19 cellular contexts compared by ENCODE assay signal in genomic region chr6:7544597-7544996, GRCh38. TPM values are rescaled to one million over a fixed set of nuclear protein-coding genes. Genes with fewer than 3 reads are reported as not detected.
A peak's percentile ranks its signal among the peaks of the same experiment; 100 is the strongest.
DNase-seq lines count a peak whose midpoint lies in the region; ATAC-seq and TF ChIP-seq lines count a peak whose summit lies in the region.
"Had no signal": no experiment of that assay in that cellular context is flagged by ENCODE, and none has a peak within 500 bp of the region (broad histone marks: within the 10 kb centered on the region; RNA-seq: fewer than 3 reads in every experiment).

No MANE protein-coding gene starts in this region.

- no peaks in the 10 kb centered on the region for H3K9me3 Mint-ChIP-seq in GM23338
- H3K9me3 Mint-ChIP-seq: activated T-helper 17 cell treated with anti-CD3 and anti-CD28 coated beads, Interleukin-2, amount 50 U/mL, for 72 hours had no signal

- H3K36me3 Mint-ChIP-seq in GM23338 (ENCODE audit: low read depth): peaks cover 3% of the 10 kb centered on the region

- H3K4me3 ChIP-seq in GM23338 (peak overlapping the region; percentile 83; the same call in 1 of the 2 replicates), SK-N-MC (peak overlapping the region; percentile 90), esophagus (ENCODE audit: low read depth in 1 of 2, low read length in 2 of 2) (peak overlapping the region; percentile 18 to 73), osteoblast (ENCODE audit: insufficient read depth, low read length) (no peak overlapping the region)
- H3K4me3 ChIP-seq: BLaER1, coronary artery, lower lobe of right lung had no signal

- H3K79me2 ChIP-seq in GM23338 (replicated peaks; ENCODE audit: insufficient read depth): peaks cover 24% of the 10 kb centered on the region
- peaks cover 59% of the 10 kb centered on the region for H3K79me2 ChIP-seq in osteoblast (ENCODE audit: insufficient read depth, low read length)

- H3K27me3 ChIP-seq in GM23338 (ENCODE audit: insufficient read depth) (peaks cover 37% of the 10 kb centered on the region), esophagus (ENCODE audit: control insufficient read depth in 1 of 2, insufficient read depth in 2 of 2, low read length in 2 of 2) (peaks cover 0 to 5% of the 10 kb centered on the region in 2 donors), osteoblast (ENCODE audit: insufficient read depth, low read length) (no peaks in the 10 kb centered on the region)

- H3K27ac ChIP-seq in GM23338 (ENCODE audit: low read depth) (no peak overlapping the region), SK-N-MC (no peak overlapping the region), esophagus (ENCODE audit: low read depth in 2 of 2, low read length in 1 of 2) (peak overlapping the region in 1 of 2 donors; percentile 31), osteoblast (ENCODE audit: low read depth, low read length) (no peak overlapping the region)
- H3K27ac ChIP-seq: BLaER1, coronary artery, lower lobe of right lung, neutrophil had no signal

- H2AFZ ChIP-seq in GM23338 (no peak overlapping the region), osteoblast (ENCODE audit: low read length) (no peak overlapping the region)

- H3K27ac Mint-ChIP-seq in GM23338: no peak overlapping the region
- H3K27ac Mint-ChIP-seq: activated CD8-positive, alpha-beta T cell treated with anti-CD3 and anti-CD28 coated beads, Interleukin-2, amount 10 ng/mL, durations not matched to agents 7 days and 5 days; activated T-helper 17 cell treated with anti-CD3 and anti-CD28 coated beads, Interleukin-2, amount 50 U/mL, for 72 hours had no signal

- H3K4me1 Mint-ChIP-seq in GM23338: peaks cover 51% of the 10 kb centered on the region
- H3K4me1 Mint-ChIP-seq: activated T-helper 17 cell treated with anti-CD3 and anti-CD28 coated beads, Interleukin-2, amount 50 U/mL, for 72 hours had no signal

- no peak for DNase-seq in GM23338 (ENCODE audit: low spot score)
- DNase-seq in SK-N-MC (ENCODE audit: low read depth, low spot score): no peak
- peak; percentile 74 for DNase-seq in osteoblast (ENCODE audit: insufficient read length, low spot score, missing footprints)
- DNase-seq in posterior vena cava (ENCODE audit: low spot score): no peak
- no peak for DNase-seq in 8988T
- no peak for DNase-seq in DMS153 (lab: John Stamatoyannopoulos, UW)
- DNase-seq: activated CD8-positive, alpha-beta T cell treated with anti-CD3 and anti-CD28 coated beads, Interleukin-2, amount 10 ng/mL, durations not matched to agents 7 days and 5 days; amniotic stem cell; DMS79 treated with DMSO at 0.1 percent for 48 hours; lower lobe of right lung; NCI-H1092; NCI-H446 treated with DMSO at 0.1 percent for 48 hours; stimulated activated naive CD8-positive, alpha-beta T cell treated with anti-CD3 and anti-CD28 coated beads, Interleukin-15, Interleukin-2, amounts not matched to agents 100 U/mL and 50 U/mL, for 24 hours had no signal

- H3K4me1 ChIP-seq in GM23338 (ENCODE audit: insufficient read depth) (peaks cover 41% of the 10 kb centered on the region), esophagus (ENCODE audit: control insufficient read depth in 2 of 2, insufficient read depth in 2 of 2, low read length in 1 of 2) (peaks cover 0 to 2% of the 10 kb centered on the region in 2 donors), osteoblast (ENCODE audit: insufficient read depth, low read length) (peaks cover 15% of the 10 kb centered on the region)

- peak overlapping the region; percentile 21 for H3K9ac ChIP-seq in SK-N-MC (ENCODE audit: insufficient read length)
- H3K9ac ChIP-seq: BLaER1 had no signal

- ATAC-seq in GM23338 (no peak), GM21528 (IDR thresholded peaks at IDR 0.05; ENCODE audit: low FRiP score, unreplicated experiment) (no peak)
- ATAC-seq: activated CD8-positive, alpha-beta T cell treated with anti-CD3 and anti-CD28 coated beads, Interleukin-2, amount 10 ng/mL, durations not matched to agents 7 days and 5 days; activated T-helper 17 cell treated with anti-CD3 and anti-CD28 coated beads, Interleukin-2, amount 50 U/mL, for 72 hours; lower lobe of right lung; stimulated activated naive CD8-positive, alpha-beta T cell treated with anti-CD3 and anti-CD28 coated beads, Interleukin-15, Interleukin-2, amounts not matched to agents 100 U/mL and 50 U/mL, for 24 hours had no signal

- no peaks in the 10 kb centered on the region for H3K9me2 ChIP-seq in GM23338 (ENCODE audit: insufficient read depth)

- no peaks in the 10 kb centered on the region for H3K36me3 ChIP-seq in GM23338 (ENCODE audit: insufficient read depth)
- no peaks in the 10 kb centered on the region for H3K36me3 ChIP-seq in SK-N-MC (ENCODE audit: insufficient read depth, low read length)
- no peaks in the 10 kb centered on the region for H3K36me3 ChIP-seq in esophagus (ENCODE audit: control insufficient read depth in 2 of 2, insufficient read depth in 2 of 2, low read length in 1 of 2)
- H3K36me3 ChIP-seq in osteoblast (ENCODE audit: insufficient read depth, low read length): no peaks in the 10 kb centered on the region
- H3K36me3 ChIP-seq: BLaER1, lower lobe of right lung, neutrophil had no signal

- TF ChIP-seq CTCF in GM23338 (conservative IDR thresholded peaks at IDR 0.05; ENCODE audit: low read depth in 2 of 2) (no peak), osteoblast (IDR thresholded peaks at IDR 0.05; ENCODE audit: extremely low read depth, low read depth, low read length) (no peak)

- 36 to 60% methylated on average over 3 of the region's 3 CpGs for WGBS in esophagus, 2 donors

- H3K9me3 ChIP-seq in SK-N-MC (ENCODE audit: low read depth, low read length): no peaks in the 10 kb centered on the region
- H3K9me3 ChIP-seq in esophagus (ENCODE audit: control insufficient read depth in 2 of 2, insufficient read depth in 1 of 2, low read depth in 1 of 2, low read length in 1 of 2): no peaks in the 10 kb centered on the region
- H3K9me3 ChIP-seq in osteoblast (ENCODE audit: low read depth, low read length): no peaks in the 10 kb centered on the region
- H3K9me3 ChIP-seq: BLaER1, lower lobe of right lung, neutrophil had no signal

- H3K4me2 ChIP-seq in GM23338: peak overlapping the region; percentile 86
- peak overlapping the region; percentile 83 for H3K4me2 ChIP-seq in osteoblast (ENCODE audit: insufficient read depth, low read length)
- H3K4me2 ChIP-seq: BLaER1 had no signal

- H3K4me3 Mint-ChIP-seq in GM23338: peak overlapping the region; percentile 68
- H3K4me3 Mint-ChIP-seq: activated CD8-positive, alpha-beta T cell treated with anti-CD3 and anti-CD28 coated beads, Interleukin-2, amount 10 ng/mL, durations not matched to agents 7 days and 5 days had no signal

- H4K20me1 ChIP-seq in GM23338 (replicated peaks; ENCODE audit: insufficient read depth) (no peaks in the 10 kb centered on the region), osteoblast (ENCODE audit: insufficient read depth, low read length) (peaks cover 5% of the 10 kb centered on the region)

- H3K27me3 Mint-ChIP-seq in GM23338 (ENCODE audit: insufficient read depth, low read depth, poor library complexity): peaks cover 15% of the 10 kb centered on the region

- intact Hi-C loops in posterior vena cava (cut with DNase I): no loop called here

- no peaks in the 10 kb centered on the region for H3F3A ChIP-seq in GM23338 (replicated peaks; ENCODE audit: low read depth)

TF ChIP-seq in GM23338, 12 proteins besides CTCF, POLR2A, EP300 and RAD21:
- no peak for TF ChIP-seq CREB1 (CRISPR knock-in tag; IDR thresholded peaks at IDR 0.05; ENCODE audit: low read depth)
TF ChIP-seq in GM23338: peak in this region for 0.

RNA-seq across cellular contexts. Expression of gene DSP, which starts 3.1 kb away (rescaled TPM):
- 42.5 and 43.7 TPM in 2 replicates for total RNA-seq in GM23338 (2014; rRNA removed; shearing (Covaris generic))
- polyA plus RNA-seq in GM23338 (2016; fragmentation: Nextera tagmentation; extraction: Ambion mirVana): 14.8 and 16.8 TPM in 2 replicates
- polyA plus RNA-seq in esophagus: 100 to 1,000 TPM; 182 to 349 TPM
- 84.0 and 119 TPM in 2 replicates for total RNA-seq in osteoblast
- total RNA-seq in posterior vena cava: 1 to 10 TPM; 3.0 to 3.4 TPM

RNA-seq across cellular contexts. Expression of gene SNRNP48, which starts 45.4 kb away (rescaled TPM):
- total RNA-seq in GM23338 (2014; rRNA removed; shearing (Covaris generic)): 23.9 and 27.0 TPM in 2 replicates
- 12.0 and 17.2 TPM in 2 replicates for polyA plus RNA-seq in GM23338 (2016; fragmentation: Nextera tagmentation; extraction: Ambion mirVana)
- polyA plus RNA-seq in esophagus: 1 to 10 TPM; 3.2 to 3.5 TPM
- 15.9 and 19.7 TPM in 2 replicates for total RNA-seq in osteoblast
- total RNA-seq in posterior vena cava: 1 to 10 TPM; 8.9 to 10.0 TPM
